8 cellular contexts compared by ENCODE assay signal in the genomic region with DNA sequence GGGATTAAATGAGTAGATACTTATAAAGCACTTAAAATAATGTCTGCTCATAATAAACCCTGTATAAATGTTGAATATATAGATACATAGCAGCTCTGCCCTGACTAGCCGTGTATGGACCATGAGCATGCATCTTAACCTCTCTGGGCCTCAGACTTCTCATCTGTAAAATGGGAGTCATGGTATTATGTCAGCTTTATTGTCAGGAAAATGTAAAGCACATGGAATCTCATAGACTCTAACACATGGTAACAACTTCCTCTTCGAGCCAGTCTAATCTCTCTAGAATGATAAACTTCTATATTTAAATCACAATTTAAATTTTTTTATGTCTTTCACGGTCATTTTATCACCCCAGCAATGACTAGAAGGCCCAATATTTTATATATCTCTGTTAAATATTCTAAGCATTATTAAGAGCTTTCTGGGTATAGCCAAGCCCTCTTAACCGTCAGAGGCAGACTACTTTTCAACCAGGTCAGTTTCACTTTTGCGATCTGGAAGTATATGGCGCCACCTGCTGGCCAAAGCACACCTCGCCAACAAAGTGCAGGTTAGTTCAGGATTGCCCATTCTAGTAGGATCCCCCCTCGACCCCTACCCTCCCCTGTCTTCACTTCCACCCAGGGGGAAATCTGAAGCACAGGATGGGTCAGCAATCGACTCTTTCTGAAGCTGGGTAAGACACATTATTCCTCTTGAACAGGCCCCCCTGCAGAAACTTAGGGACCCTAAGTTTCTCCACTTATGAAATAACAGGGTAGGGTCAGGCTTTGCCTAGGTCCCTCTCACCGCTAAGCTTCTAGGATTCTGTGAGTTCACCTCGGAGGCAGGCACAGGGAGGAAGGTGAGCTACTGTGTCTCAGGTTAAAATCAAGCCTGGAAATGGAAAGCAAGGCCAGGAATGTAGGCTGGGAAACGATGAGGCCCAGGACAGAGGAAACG. TPM values are rescaled to one million over a fixed set of nuclear protein-coding genes. Genes with fewer than 3 reads are reported as not detected.
DNase-seq lines count a peak whose midpoint lies in the region; ATAC-seq, FAIRE-seq and TF ChIP-seq lines count a peak whose summit lies in the region.

No MANE protein-coding gene starts in this region.

- peak; percentile 97 for FAIRE-seq in GM12891 (lab: Jason Lieb, UNC)

- peak overlapping the region; percentile 56 for H3K4me3 Mint-ChIP-seq in activated naive CD8-positive, alpha-beta T cell treated with anti-CD3 and anti-CD28 coated beads, Interleukin-2, amount 50 U/mL, for 24 hours

- peak; percentile 85 for TF ChIP-seq CTCF in retinal pigment epithelial cell (conservative IDR thresholded peaks at IDR 0.05; ENCODE audit: low read depth, low read length)

- intact Hi-C loops in left cardiac atrium (cut with DNase I), result loop anchor here (2.0 to 10.0 kb wide), 4 partner anchors 199 to 659 kb away; no protein-coding TSS in a partner anchor

- no peaks in the 10 kb centered on the region for H3K27me3 Mint-ChIP-seq in activated naive CD8-positive, alpha-beta T cell treated with anti-CD3 and anti-CD28 coated beads, Interleukin-2, amount 50 U/mL, for 24 hours

- H3K4me3 ChIP-seq in retinal pigment epithelial cell (ENCODE audit: low read length), result no peak overlapping the region

- peaks cover 31% of the 10 kb centered on the region for H3K4me1 Mint-ChIP-seq in activated naive CD8-positive, alpha-beta T cell treated with anti-CD3 and anti-CD28 coated beads, Interleukin-2, amount 50 U/mL, for 24 hours

- no peaks in the 10 kb centered on the region for H3K9me3 Mint-ChIP-seq in activated naive CD8-positive, alpha-beta T cell treated with anti-CD3 and anti-CD28 coated beads, Interleukin-2, amount 50 U/mL, for 24 hours

- DNase-seq in GM12891 (ENCODE audit: insufficient read length, low spot score) (peak; percentile 47), NCI-H1092 (lab: John Stamatoyannopoulos, UW) (peak; percentile 78), T follicular helper cell (ENCODE audit: low read depth) (peak; percentile 75), left cardiac atrium (peak; percentile 73), retinal pigment epithelial cell (ENCODE audit: low read depth) (peak; percentile 43), 8988T (no peak)
- peak; percentile 89 for DNase-seq in activated naive CD8-positive, alpha-beta T cell treated with anti-CD3 and anti-CD28 coated beads, Interleukin-2, amount 50 U/mL, for 24 hours

- H3K27ac Mint-ChIP-seq in activated naive CD8-positive, alpha-beta T cell treated with anti-CD3 and anti-CD28 coated beads, Interleukin-2, amount 50 U/mL, for 24 hours, result peak overlapping the region; percentile 79

- TF ChIP-seq POLR2A in GM12891 (IDR thresholded peaks at IDR 0.05; ENCODE audit: low read depth, low read length), result no peak

- peak; percentile 76 for ATAC-seq in HG02623 (IDR thresholded peaks at IDR 0.05; ENCODE audit: unreplicated experiment)
- ATAC-seq in activated naive CD8-positive, alpha-beta T cell treated with anti-CD3 and anti-CD28 coated beads, Interleukin-2, amount 50 U/mL, for 24 hours, result peak; percentile 80
- peak; percentile 76 to 78 for ATAC-seq in left cardiac atrium

- H3K36me3 Mint-ChIP-seq in activated naive CD8-positive, alpha-beta T cell treated with anti-CD3 and anti-CD28 coated beads, Interleukin-2, amount 50 U/mL, for 24 hours (ENCODE audit: low read depth), result no peaks in the 10 kb centered on the region

TF ChIP-seq in GM12891, 5 proteins besides CTCF, POLR2A, EP300 and RAD21:
- no peak for TF ChIP-seq SPI1 (IDR thresholded peaks at IDR 0.05; ENCODE audit: low read depth, low read length)
- TF ChIP-seq TAF1 (IDR thresholded peaks at IDR 0.05; ENCODE audit: low read depth, low read length), result no peak

RNA-seq across cellular contexts. Expression of a gene that starts 36.0 kb away (rescaled TPM):
- polyA plus RNA-seq in GM12891 (2012; ENCODE audit: low read depth, missing spikeins), result not detected
- total RNA-seq in left cardiac atrium, result not detected
